Comparison of ENCODE assay signal across 8 cellular contexts in the genomic region with DNA sequence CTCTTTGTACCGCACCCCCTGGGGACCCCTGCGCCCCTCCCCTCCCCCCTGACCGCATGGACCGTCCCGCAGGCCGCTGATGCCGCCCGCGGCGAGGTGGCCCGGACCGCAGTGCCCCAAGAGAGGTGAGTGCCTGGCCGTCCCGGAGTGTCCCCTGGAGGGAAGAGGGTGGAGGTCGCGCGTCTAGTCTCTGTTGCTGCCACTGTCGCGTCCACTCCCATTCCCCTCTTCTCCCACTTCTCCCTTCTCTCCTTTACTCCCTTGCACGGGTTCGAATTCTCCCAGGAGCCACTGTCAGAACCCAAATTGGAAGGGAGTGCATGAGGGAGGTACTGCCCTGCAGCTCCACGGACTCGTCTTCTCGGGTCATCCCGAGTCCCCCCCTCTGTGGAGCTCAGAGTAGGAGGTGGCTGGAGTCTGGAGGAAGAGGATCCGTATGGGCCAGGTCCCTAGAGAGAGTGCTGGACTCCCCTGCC. TPM values are rescaled to one million over a fixed set of nuclear protein-coding genes. Genes with fewer than 3 reads are reported as not detected.
DNase-seq lines count a peak whose midpoint lies in the region; ATAC-seq and TF ChIP-seq lines count a peak whose summit lies in the region.

No MANE protein-coding gene starts in this region.

- peak overlapping the region in 1 of 2 experiments; percentile 76 for H3K4ac ChIP-seq in mesenchymal stem cell (ENCODE audit: low read depth in 1 of 2, low read length in 2 of 2)

- H4K91ac ChIP-seq in mesenchymal stem cell (ENCODE audit: low read length), result peak overlapping the region; percentile 2

- no peak for TF ChIP-seq POLR2A in breast epithelium (IDR thresholded peaks at IDR 0.05)

- H3K36me3 ChIP-seq in breast epithelium (no peaks in the 10 kb centered on the region), mesenchymal stem cell (ENCODE audit: control insufficient read depth in 1 of 2, insufficient read depth in 2 of 2, low read depth in 1 of 2, low read length in 2 of 2) (peaks cover 0 to 7% of the 10 kb centered on the region in 2 experiments), aorta (ENCODE audit: control insufficient read depth in 1 of 2, insufficient read depth in 2 of 2, low read length in 1 of 2) (no peaks in the 10 kb centered on the region)

- peak overlapping the region in 1 of 2 experiments; percentile 89 for H3K18ac ChIP-seq in mesenchymal stem cell (ENCODE audit: low read depth in 1 of 2, low read length in 2 of 2)

- H3K9me3 ChIP-seq in breast epithelium (no peaks in the 10 kb centered on the region), mesenchymal stem cell (ENCODE audit: control insufficient read depth, low read length) (no peaks in the 10 kb centered on the region), aorta (ENCODE audit: control insufficient read depth, low read length) (no peaks in the 10 kb centered on the region)

- H2BK120ac ChIP-seq in mesenchymal stem cell (ENCODE audit: low read depth, low read length), result peak overlapping the region; percentile 80

- H3K4me1 ChIP-seq in breast epithelium, result peaks cover 13 to 38% of the 10 kb centered on the region in 2 donors
- peaks cover 59% of the 10 kb centered on the region for H3K4me1 ChIP-seq in mesenchymal stem cell (ENCODE audit: control insufficient read depth, insufficient read depth, low read depth, low read length)
- no peaks in the 10 kb centered on the region for H3K4me1 ChIP-seq in aorta (ENCODE audit: control insufficient read depth in 1 of 2, insufficient read depth in 2 of 2, low read length in 2 of 2)

- intact Hi-C loops in Right ventricle myocardium superior (cut with DNase I), result no loop called here
- intact Hi-C loops in Right ventricle myocardium inferior (cut with DNase I), result loop anchor here (1.0 to 5.0 kb wide), 2 partner anchors 18 to 50 kb away; no protein-coding TSS in a partner anchor
- intact Hi-C loops in breast epithelium (cut with DNase I; ENCODE audit: low total_unique reads), result no loop called here
- intact Hi-C loops in aorta (cut with DNase I), result loop anchor here in 1 of 2 donors (2.0 kb wide), 1 partner anchor 18 kb away; no protein-coding TSS in a partner anchor

- no peak overlapping the region for H2AFZ ChIP-seq in mesenchymal stem cell (ENCODE audit: low read depth, low read length)

- H4K8ac ChIP-seq in mesenchymal stem cell (ENCODE audit: low read length), result no peak overlapping the region

- peak overlapping the region in 1 of 2 experiments; percentile 73 for H2BK12ac ChIP-seq in mesenchymal stem cell (ENCODE audit: low read length in 2 of 2)

- H3K4me2 ChIP-seq in mesenchymal stem cell (ENCODE audit: low read length, poor library complexity, severe bottlenecking), result peak overlapping the region; percentile 87

- CTCF ChIA-PET in HEK293T (lab: Yijun Ruan, JAX), result interaction anchor here (0.6 to 6.5 kb wide), 5 partner anchors 13 to 988 kb away, joined by 3 to 75 read pairs (median 6); no protein-coding TSS in a partner anchor

- ATAC-seq in Right ventricle myocardium superior (ENCODE audit: poor library complexity) (peak; percentile 2), Right ventricle myocardium inferior (no peak), aorta (ENCODE audit: low FRiP score) (no peak), HG03378 (IDR thresholded peaks at IDR 0.05; ENCODE audit: unreplicated experiment) (no peak)

- H2AK5ac ChIP-seq in mesenchymal stem cell (ENCODE audit: low read length, severe bottlenecking), result no peak overlapping the region

- H3K9ac ChIP-seq in mesenchymal stem cell (ENCODE audit: low read length), result peak overlapping the region; percentile 92

- no peak for TF ChIP-seq CTCF in breast epithelium (IDR thresholded peaks at IDR 0.05)

- peak overlapping the region; percentile 76 for H2BK15ac ChIP-seq in mesenchymal stem cell (ENCODE audit: low read depth, poor library complexity, severe bottlenecking)

- H3K79me1 ChIP-seq in mesenchymal stem cell (replicated peaks; ENCODE audit: low read length, poor library complexity, severe bottlenecking), result peaks cover 15% of the 10 kb centered on the region

- peak overlapping the region in 1 of 2 experiments; percentile 10 for H3K23ac ChIP-seq in mesenchymal stem cell (ENCODE audit: low read length in 2 of 2)

- POLR2A ChIA-PET in HEK293T (lab: Yijun Ruan, JAX), result interaction anchor here (0.7 to 2.3 kb wide), 9 partner anchors 11 to 212 kb away, joined by 3 to 7 read pairs (median 4); a partner anchor contains a TSS

- peak overlapping the region; percentile 10 for H2BK5ac ChIP-seq in mesenchymal stem cell (ENCODE audit: low read depth, low read length, poor library complexity, severe bottlenecking)

- DNase-seq in Right ventricle myocardium superior (no peak), Right ventricle myocardium inferior (ENCODE audit: missing footprints) (no peak), breast epithelium (ENCODE audit: low spot score in 2 of 2) (no peak), mesenchymal stem cell (peak; percentile 29), aorta (no peak), HUDEP-2 (lab: John Stamatoyannopoulos, UW; ENCODE audit: unreplicated experiment in 76 of 76) (no peak), HEK293T (ENCODE audit: extremely low spot score) (no peak)

- H3K4me3 ChIP-seq in breast epithelium (peak overlapping the region; percentile 71 to 99 (median 81)), mesenchymal stem cell (ENCODE audit: insufficient read depth in 1 of 2, low read depth in 1 of 2, low read length in 2 of 2) (peak overlapping the region; percentile 71 to 97), aorta (ENCODE audit: low read length in 2 of 2) (peak overlapping the region; percentile 94 to 96)

- peak overlapping the region; percentile 81 to 96 for H3K27ac ChIP-seq in breast epithelium
- H3K27ac ChIP-seq in mesenchymal stem cell (ENCODE audit: low read length, poor library complexity, severe bottlenecking), result no peak overlapping the region
- no peak overlapping the region for H3K27ac ChIP-seq in aorta (ENCODE audit: low read depth in 1 of 2, low read length in 2 of 2)

- peak overlapping the region in 1 of 2 experiments; percentile 97 for H3K14ac ChIP-seq in mesenchymal stem cell (ENCODE audit: low read length in 2 of 2)

- 0% methylated on average over 1 of the region's 26 CpGs for WGBS in mesenchymal stem cell
- 0 to 2% methylated on average over 21 to 26 of the region's 26 CpGs for WGBS in aorta, 2 donors

- H3K27me3 ChIP-seq in breast epithelium (no peaks in the 10 kb centered on the region), mesenchymal stem cell (ENCODE audit: control insufficient read depth in 1 of 2, insufficient read depth in 1 of 2, low read length in 2 of 2) (no peaks in the 10 kb centered on the region), aorta (ENCODE audit: control insufficient read depth in 1 of 2, insufficient read depth in 2 of 2, low read length in 1 of 2) (no peaks in the 10 kb centered on the region)

TF ChIP-seq in HEK293T, 16 proteins besides CTCF, POLR2A, EP300 and RAD21 (continues in another document):
- TF ChIP-seq ELF4 (IDR thresholded peaks at IDR 0.05) (no peak), NFRKB (IDR thresholded peaks at IDR 0.05) (no peak), CTBP1 (IDR thresholded peaks at IDR 0.05; ENCODE audit: borderline replicate concordance) (no peak), HDGF (IDR thresholded peaks at IDR 0.05; ENCODE audit: borderline replicate concordance) (no peak), LEF1 (IDR thresholded peaks at IDR 0.05; ENCODE audit: borderline replicate concordance) (no peak), ZNF384 (IDR thresholded peaks at IDR 0.05) (no peak), FOXA1 (IDR thresholded peaks at IDR 0.05) (no peak), TARDBP (IDR thresholded peaks at IDR 0.05) (no peak), SP1 (IDR thresholded peaks at IDR 0.05) (no peak), L3MBTL2 (conservative IDR thresholded peaks at IDR 0.05) (no peak), BHLHE40 (IDR thresholded peaks at IDR 0.05; ENCODE audit: borderline replicate concordance) (no peak), FOXK2 (IDR thresholded peaks at IDR 0.05) (no peak), ARNT (IDR thresholded peaks at IDR 0.05) (no peak)
- TF ChIP-seq, protein P1, sequence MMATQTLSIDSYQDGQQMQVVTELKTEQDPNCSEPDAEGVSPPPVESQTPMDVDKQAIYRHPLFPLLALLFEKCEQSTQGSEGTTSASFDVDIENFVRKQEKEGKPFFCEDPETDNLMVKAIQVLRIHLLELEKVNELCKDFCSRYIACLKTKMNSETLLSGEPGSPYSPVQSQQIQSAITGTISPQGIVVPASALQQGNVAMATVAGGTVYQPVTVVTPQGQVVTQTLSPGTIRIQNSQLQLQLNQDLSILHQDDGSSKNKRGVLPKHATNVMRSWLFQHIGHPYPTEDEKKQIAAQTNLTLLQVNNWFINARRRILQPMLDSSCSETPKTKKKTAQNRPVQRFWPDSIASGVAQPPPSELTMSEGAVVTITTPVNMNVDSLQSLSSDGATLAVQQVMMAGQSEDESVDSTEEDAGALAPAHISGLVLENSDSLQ (IDR thresholded peaks at IDR 0.05), result no peak

RNA-seq across cellular contexts. Expression of a gene that starts 0.8 kb away (rescaled TPM):
- total RNA-seq in Right ventricle myocardium superior, result 45.5 TPM
- 41.8 TPM for total RNA-seq in Right ventricle myocardium inferior
- 10 to 100 TPM; 18.7 to 26.2 (median 18.7) TPM for total RNA-seq in breast epithelium
- 35.8 TPM for polyA plus RNA-seq in mesenchymal stem cell (2013, experiment 1 of 2)
- 38.5 TPM for polyA plus RNA-seq in mesenchymal stem cell (2013, experiment 2 of 2)
- total RNA-seq in aorta, result 10 to 100 TPM; 34.9 to 55.2 TPM
- polyA plus RNA-seq in aorta, result 10 to 100 TPM; 21.8 to 29.8 TPM

RNA-seq across cellular contexts. Expression of a gene that starts 30.0 kb away (rescaled TPM):
- total RNA-seq in Right ventricle myocardium superior, result 20.6 TPM
- 21.9 TPM for total RNA-seq in Right ventricle myocardium inferior
- under 1 TPM in 1 of 3 donors, not detected in 2; 0.15 TPM for total RNA-seq in breast epithelium
- polyA plus RNA-seq in mesenchymal stem cell (2013, experiment 1 of 2), result not detected
- polyA plus RNA-seq in mesenchymal stem cell (2013, experiment 2 of 2), result not detected
- under 1 TPM in 1 of 2 donors, not detected in 1; 0.30 TPM for total RNA-seq in aorta
- polyA plus RNA-seq in aorta, result under 1 TPM in 1 of 2 donors, not detected in 1; 0.15 TPM

RNA-seq across cellular contexts. Expression of a gene that starts 34.0 kb away (rescaled TPM):
- total RNA-seq in Right ventricle myocardium superior, result not detected
- not detected for total RNA-seq in Right ventricle myocardium inferior
- total RNA-seq in breast epithelium, result not detected
- polyA plus RNA-seq in mesenchymal stem cell (2013, experiment 1 of 2), result not detected
- polyA plus RNA-seq in mesenchymal stem cell (2013, experiment 2 of 2), result not detected
- not detected for total RNA-seq in aorta
- polyA plus RNA-seq in aorta, result not detected

RNA-seq across cellular contexts. Expression of a gene that starts 43.8 kb away (rescaled TPM):
- total RNA-seq in Right ventricle myocardium superior, result 3.6 TPM
- 2.8 TPM for total RNA-seq in Right ventricle myocardium inferior
- total RNA-seq in breast epithelium, result under 1 TPM in 1 of 3 donors, not detected in 2; 0.66 TPM
- polyA plus RNA-seq in mesenchymal stem cell (2013, experiment 1 of 2), result not detected
- not detected for polyA plus RNA-seq in mesenchymal stem cell (2013, experiment 2 of 2)
- total RNA-seq in aorta, result not detected
- polyA plus RNA-seq in aorta, result under 1 TPM; 0.05 to 0.13 TPM

RNA-seq across cellular contexts. Expression of a gene that starts 57.3 kb away (rescaled TPM):
- total RNA-seq in Right ventricle myocardium superior, result 0.30 TPM
- total RNA-seq in Right ventricle myocardium inferior, result 0.32 TPM
- total RNA-seq in breast epithelium, result 10 to 100 TPM in 1 of 3 donors, 1 to 10 TPM in 1, under 1 TPM in 1; 0.80 to 32.1 (median 4.8) TPM
- 0.11 TPM for polyA plus RNA-seq in mesenchymal stem cell (2013, experiment 1 of 2)
- polyA plus RNA-seq in mesenchymal stem cell (2013, experiment 2 of 2), result 0.15 TPM
- 1 to 10 TPM in 1 of 2 donors, not detected in 1; 2.3 TPM for total RNA-seq in aorta
- 1 to 10 TPM; 1.0 to 6.4 TPM for polyA plus RNA-seq in aorta

Comparison
In these comparisons a context has a peak if more than half of its experiments do, and no peak if none do; other contexts are left out.
1. H3K27ac ChIP-seq: peak in breast epithelium (2 of 2); none in mesenchymal stem cell (single experiment) and aorta (0 of 2).
2. RNA of a gene that starts 30.0 kb away (total RNA-seq): 21.9 TPM in Right ventricle myocardium inferior (single experiment) and 20.6 TPM in Right ventricle myocardium superior (single experiment); 0.30 TPM in aorta and 0.15 TPM in breast epithelium; every median in the first group is over 10 times any median in the second.
3. Peak in every context shown above with its lines, with median percentiles within 50 percentile points of each other: H3K4me3 ChIP-seq.